3 cellular contexts compared by ENCODE assay signal in the genomic region with DNA sequence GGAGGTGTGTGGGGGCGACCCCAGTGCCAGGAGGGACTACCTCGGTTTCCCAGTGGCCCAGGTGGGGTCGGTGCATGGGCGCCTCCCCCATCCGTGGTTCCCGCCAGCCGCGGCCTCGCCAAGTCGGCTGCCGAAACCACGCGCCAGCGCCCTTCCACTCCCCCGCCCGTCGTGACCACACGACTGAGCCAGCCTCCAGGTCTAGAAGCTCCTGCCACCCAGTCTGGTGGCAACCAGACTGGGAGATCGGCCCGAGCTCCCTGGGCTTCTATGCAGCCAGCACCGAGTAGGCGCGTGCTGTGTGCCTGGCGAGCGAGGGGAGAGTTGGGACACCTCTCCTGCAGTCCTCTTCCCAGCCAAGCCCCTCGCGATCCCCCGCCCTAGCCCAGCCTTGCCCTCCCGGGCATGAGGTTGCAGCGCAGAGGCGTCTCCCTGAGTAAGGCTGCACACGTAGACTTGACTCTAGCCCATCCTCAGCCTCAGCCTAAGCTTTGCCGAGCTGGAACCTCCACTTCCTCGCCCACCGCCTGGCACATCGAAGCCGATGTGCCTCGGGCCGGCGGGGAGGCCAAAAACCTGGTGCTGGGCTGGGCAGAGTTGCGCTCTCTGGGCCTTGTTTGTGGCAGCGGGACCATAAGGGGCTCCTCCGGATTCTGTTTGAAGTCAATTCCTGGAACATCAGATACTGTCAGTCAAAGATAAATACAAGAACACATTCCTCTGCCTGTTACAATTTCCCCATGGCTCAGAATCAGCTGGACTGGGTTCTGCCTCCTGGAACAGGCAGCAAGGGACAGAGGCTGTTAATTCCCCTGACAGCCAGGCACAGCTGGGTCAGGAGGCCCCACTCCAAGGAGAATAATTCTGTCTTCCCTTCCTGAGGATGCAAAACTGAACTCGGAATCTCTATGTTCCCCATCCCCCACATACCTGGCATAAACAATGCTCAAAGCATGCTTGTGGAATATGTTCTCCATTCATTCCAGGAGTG.
TF ChIP-seq lines count a peak whose summit lies in the region.

No MANE protein-coding gene starts in this region.

TF ChIP-seq in SK-N-SH, 30 proteins besides CTCF, POLR2A, EP300 and RAD21:
- TF ChIP-seq TCF12 (IDR thresholded peaks at IDR 0.05) (no peak), NFIC (IDR thresholded peaks at IDR 0.05; ENCODE audit: borderline replicate concordance) (no peak), FOXM1 (IDR thresholded peaks at IDR 0.05; ENCODE audit: low read depth) (no peak), NRF1 (IDR thresholded peaks at IDR 0.05; ENCODE audit: low read depth, low read length) (no peak), TEAD4 (IDR thresholded peaks at IDR 0.05; ENCODE audit: borderline replicate concordance, insufficient read depth) (no peak), ELF1 (IDR thresholded peaks at IDR 0.05) (no peak), RXRA (IDR thresholded peaks at IDR 0.05; ENCODE audit: borderline replicate concordance, low read depth) (no peak)
- TF ChIP-seq, protein P1, sequence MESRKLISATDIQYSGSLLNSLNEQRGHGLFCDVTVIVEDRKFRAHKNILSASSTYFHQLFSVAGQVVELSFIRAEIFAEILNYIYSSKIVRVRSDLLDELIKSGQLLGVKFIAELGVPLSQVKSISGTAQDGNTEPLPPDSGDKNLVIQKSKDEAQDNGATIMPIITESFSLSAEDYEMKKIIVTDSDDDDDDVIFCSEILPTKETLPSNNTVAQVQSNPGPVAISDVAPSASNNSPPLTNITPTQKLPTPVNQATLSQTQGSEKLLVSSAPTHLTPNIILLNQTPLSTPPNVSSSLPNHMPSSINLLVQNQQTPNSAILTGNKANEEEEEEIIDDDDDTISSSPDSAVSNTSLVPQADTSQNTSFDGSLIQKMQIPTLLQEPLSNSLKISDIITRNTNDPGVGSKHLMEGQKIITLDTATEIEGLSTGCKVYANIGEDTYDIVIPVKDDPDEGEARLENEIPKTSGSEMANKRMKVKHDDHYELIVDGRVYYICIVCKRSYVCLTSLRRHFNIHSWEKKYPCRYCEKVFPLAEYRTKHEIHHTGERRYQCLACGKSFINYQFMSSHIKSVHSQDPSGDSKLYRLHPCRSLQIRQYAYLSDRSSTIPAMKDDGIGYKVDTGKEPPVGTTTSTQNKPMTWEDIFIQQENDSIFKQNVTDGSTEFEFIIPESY (IDR thresholded peaks at IDR 0.05; ENCODE audit: borderline replicate concordance, low read depth) = no peak
- TF ChIP-seq, protein P2, sequence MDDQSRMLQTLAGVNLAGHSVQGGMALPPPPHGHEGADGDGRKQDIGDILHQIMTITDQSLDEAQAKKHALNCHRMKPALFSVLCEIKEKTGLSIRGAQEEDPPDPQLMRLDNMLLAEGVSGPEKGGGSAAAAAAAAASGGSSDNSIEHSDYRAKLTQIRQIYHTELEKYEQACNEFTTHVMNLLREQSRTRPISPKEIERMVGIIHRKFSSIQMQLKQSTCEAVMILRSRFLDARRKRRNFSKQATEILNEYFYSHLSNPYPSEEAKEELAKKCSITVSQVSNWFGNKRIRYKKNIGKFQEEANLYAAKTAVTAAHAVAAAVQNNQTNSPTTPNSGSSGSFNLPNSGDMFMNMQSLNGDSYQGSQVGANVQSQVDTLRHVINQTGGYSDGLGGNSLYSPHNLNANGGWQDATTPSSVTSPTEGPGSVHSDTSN (IDR thresholded peaks at IDR 0.05) = no peak
- TF ChIP-seq, protein P3, sequence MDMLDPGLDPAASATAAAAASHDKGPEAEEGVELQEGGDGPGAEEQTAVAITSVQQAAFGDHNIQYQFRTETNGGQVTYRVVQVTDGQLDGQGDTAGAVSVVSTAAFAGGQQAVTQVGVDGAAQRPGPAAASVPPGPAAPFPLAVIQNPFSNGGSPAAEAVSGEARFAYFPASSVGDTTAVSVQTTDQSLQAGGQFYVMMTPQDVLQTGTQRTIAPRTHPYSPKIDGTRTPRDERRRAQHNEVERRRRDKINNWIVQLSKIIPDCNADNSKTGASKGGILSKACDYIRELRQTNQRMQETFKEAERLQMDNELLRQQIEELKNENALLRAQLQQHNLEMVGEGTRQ (IDR thresholded peaks at IDR 0.05; ENCODE audit: borderline replicate concordance, low read depth, low read length) = no peak

TF ChIP-seq in SK-N-SH treated with all-trans-retinoic acid at 6 μM for 48 hours, 23 proteins besides CTCF, POLR2A, EP300 and RAD21:
- TF ChIP-seq ZNF70 (CRISPR knock-in tag; IDR thresholded peaks at IDR 0.05) (no peak), GLIS3 (CRISPR knock-in tag; IDR thresholded peaks at IDR 0.05) (no peak), ZNF565 (CRISPR knock-in tag; conservative IDR thresholded peaks at IDR 0.05; ENCODE audit: low read depth) (no peak), ZC3H10 (CRISPR knock-in tag; IDR thresholded peaks at IDR 0.05) (no peak), ESRRG (CRISPR knock-in tag; IDR thresholded peaks at IDR 0.05) (no peak), TCF4 (CRISPR knock-in tag; IDR thresholded peaks at IDR 0.05; ENCODE audit: borderline replicate concordance) (no peak), RARB (CRISPR knock-in tag; IDR thresholded peaks at IDR 0.05) (no peak), ZFP3 (CRISPR knock-in tag; IDR thresholded peaks at IDR 0.05) (no peak), ZFP30 (CRISPR knock-in tag; IDR thresholded peaks at IDR 0.05) (no peak)
- TF ChIP-seq, protein P4, sequence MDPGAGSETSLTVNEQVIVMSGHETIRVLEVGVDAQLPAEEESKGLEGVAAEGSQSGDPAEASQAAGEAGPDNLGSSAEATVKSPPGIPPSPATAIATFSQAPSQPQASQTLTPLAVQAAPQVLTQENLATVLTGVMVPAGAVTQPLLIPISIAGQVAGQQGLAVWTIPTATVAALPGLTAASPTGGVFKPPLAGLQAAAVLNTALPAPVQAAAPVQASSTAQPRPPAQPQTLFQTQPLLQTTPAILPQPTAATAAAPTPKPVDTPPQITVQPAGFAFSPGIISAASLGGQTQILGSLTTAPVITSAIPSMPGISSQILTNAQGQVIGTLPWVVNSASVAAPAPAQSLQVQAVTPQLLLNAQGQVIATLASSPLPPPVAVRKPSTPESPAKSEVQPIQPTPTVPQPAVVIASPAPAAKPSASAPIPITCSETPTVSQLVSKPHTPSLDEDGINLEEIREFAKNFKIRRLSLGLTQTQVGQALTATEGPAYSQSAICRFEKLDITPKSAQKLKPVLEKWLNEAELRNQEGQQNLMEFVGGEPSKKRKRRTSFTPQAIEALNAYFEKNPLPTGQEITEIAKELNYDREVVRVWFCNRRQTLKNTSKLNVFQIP (CRISPR knock-in tag; IDR thresholded peaks at IDR 0.05; ENCODE audit: borderline replicate concordance, low read depth) = no peak
- TF ChIP-seq, protein P5, sequence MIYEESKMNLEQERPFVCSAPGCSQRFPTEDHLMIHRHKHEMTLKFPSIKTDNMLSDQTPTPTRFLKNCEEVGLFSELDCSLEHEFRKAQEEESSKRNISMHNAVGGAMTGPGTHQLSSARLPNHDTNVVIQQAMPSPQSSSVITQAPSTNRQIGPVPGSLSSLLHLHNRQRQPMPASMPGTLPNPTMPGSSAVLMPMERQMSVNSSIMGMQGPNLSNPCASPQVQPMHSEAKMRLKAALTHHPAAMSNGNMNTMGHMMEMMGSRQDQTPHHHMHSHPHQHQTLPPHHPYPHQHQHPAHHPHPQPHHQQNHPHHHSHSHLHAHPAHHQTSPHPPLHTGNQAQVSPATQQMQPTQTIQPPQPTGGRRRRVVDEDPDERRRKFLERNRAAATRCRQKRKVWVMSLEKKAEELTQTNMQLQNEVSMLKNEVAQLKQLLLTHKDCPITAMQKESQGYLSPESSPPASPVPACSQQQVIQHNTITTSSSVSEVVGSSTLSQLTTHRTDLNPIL (CRISPR knock-in tag; IDR thresholded peaks at IDR 0.05; ENCODE audit: low read depth) = no peak
TF ChIP-seq in SK-N-SH treated with all-trans-retinoic acid at 6 μM for 48 hours: peak in this region for 0.

TF ChIP-seq in HepG2, 621 proteins besides CTCF, POLR2A, EP300 and RAD21 (continues in another document):
- TF ChIP-seq, protein P6, sequence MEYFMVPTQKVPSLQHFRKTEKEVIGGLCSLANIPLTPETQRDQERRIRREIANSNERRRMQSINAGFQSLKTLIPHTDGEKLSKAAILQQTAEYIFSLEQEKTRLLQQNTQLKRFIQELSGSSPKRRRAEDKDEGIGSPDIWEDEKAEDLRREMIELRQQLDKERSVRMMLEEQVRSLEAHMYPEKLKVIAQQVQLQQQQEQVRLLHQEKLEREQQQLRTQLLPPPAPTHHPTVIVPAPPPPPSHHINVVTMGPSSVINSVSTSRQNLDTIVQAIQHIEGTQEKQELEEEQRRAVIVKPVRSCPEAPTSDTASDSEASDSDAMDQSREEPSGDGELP (IDR thresholded peaks at IDR 0.05; ENCODE audit: borderline replicate concordance, low read depth) = peak; percentile 87; the same call in 1 of the 2 replicates
- TF ChIP-seq, protein P7, sequence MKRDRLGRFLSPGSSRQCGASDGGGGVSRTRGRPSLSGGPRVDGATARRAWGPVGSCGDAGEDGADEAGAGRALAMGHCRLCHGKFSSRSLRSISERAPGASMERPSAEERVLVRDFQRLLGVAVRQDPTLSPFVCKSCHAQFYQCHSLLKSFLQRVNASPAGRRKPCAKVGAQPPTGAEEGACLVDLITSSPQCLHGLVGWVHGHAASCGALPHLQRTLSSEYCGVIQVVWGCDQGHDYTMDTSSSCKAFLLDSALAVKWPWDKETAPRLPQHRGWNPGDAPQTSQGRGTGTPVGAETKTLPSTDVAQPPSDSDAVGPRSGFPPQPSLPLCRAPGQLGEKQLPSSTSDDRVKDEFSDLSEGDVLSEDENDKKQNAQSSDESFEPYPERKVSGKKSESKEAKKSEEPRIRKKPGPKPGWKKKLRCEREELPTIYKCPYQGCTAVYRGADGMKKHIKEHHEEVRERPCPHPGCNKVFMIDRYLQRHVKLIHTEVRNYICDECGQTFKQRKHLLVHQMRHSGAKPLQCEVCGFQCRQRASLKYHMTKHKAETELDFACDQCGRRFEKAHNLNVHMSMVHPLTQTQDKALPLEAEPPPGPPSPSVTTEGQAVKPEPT (CRISPR knock-in tag; IDR thresholded peaks at IDR 0.05; ENCODE audit: low read depth) = 0 out of 2 replicates have a peak, but pooled peaks have one; percentile 36
- TF ChIP-seq, protein P8, sequence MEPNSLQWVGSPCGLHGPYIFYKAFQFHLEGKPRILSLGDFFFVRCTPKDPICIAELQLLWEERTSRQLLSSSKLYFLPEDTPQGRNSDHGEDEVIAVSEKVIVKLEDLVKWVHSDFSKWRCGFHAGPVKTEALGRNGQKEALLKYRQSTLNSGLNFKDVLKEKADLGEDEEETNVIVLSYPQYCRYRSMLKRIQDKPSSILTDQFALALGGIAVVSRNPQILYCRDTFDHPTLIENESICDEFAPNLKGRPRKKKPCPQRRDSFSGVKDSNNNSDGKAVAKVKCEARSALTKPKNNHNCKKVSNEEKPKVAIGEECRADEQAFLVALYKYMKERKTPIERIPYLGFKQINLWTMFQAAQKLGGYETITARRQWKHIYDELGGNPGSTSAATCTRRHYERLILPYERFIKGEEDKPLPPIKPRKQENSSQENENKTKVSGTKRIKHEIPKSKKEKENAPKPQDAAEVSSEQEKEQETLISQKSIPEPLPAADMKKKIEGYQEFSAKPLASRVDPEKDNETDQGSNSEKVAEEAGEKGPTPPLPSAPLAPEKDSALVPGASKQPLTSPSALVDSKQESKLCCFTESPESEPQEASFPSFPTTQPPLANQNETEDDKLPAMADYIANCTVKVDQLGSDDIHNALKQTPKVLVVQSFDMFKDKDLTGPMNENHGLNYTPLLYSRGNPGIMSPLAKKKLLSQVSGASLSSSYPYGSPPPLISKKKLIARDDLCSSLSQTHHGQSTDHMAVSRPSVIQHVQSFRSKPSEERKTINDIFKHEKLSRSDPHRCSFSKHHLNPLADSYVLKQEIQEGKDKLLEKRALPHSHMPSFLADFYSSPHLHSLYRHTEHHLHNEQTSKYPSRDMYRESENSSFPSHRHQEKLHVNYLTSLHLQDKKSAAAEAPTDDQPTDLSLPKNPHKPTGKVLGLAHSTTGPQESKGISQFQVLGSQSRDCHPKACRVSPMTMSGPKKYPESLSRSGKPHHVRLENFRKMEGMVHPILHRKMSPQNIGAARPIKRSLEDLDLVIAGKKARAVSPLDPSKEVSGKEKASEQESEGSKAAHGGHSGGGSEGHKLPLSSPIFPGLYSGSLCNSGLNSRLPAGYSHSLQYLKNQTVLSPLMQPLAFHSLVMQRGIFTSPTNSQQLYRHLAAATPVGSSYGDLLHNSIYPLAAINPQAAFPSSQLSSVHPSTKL (CRISPR knock-in tag; IDR thresholded peaks at IDR 0.05) = 0 out of 2 replicates have a peak, but pooled peaks have one; percentile 33
- TF ChIP-seq MAZ (IDR thresholded peaks at IDR 0.05; ENCODE audit: borderline replicate concordance, low read depth, low read length) (no peak), MAZ (CRISPR knock-in tag; IDR thresholded peaks at IDR 0.05; ENCODE audit: low read depth) (peak; percentile 30; the same call in 1 of the 2 replicates), REL (CRISPR knock-in tag; conservative IDR thresholded peaks at IDR 0.05) (no peak), ZNF350 (CRISPR knock-in tag; IDR thresholded peaks at IDR 0.05; ENCODE audit: borderline replicate concordance, low read depth) (0 out of 2 replicates have a peak, but pooled peaks have one; percentile 49), NCOA2 (CRISPR knock-in tag; IDR thresholded peaks at IDR 0.05) (0 out of 2 replicates have a peak, but pooled peaks have one; percentile 12)
- TF ChIP-seq, protein P9, sequence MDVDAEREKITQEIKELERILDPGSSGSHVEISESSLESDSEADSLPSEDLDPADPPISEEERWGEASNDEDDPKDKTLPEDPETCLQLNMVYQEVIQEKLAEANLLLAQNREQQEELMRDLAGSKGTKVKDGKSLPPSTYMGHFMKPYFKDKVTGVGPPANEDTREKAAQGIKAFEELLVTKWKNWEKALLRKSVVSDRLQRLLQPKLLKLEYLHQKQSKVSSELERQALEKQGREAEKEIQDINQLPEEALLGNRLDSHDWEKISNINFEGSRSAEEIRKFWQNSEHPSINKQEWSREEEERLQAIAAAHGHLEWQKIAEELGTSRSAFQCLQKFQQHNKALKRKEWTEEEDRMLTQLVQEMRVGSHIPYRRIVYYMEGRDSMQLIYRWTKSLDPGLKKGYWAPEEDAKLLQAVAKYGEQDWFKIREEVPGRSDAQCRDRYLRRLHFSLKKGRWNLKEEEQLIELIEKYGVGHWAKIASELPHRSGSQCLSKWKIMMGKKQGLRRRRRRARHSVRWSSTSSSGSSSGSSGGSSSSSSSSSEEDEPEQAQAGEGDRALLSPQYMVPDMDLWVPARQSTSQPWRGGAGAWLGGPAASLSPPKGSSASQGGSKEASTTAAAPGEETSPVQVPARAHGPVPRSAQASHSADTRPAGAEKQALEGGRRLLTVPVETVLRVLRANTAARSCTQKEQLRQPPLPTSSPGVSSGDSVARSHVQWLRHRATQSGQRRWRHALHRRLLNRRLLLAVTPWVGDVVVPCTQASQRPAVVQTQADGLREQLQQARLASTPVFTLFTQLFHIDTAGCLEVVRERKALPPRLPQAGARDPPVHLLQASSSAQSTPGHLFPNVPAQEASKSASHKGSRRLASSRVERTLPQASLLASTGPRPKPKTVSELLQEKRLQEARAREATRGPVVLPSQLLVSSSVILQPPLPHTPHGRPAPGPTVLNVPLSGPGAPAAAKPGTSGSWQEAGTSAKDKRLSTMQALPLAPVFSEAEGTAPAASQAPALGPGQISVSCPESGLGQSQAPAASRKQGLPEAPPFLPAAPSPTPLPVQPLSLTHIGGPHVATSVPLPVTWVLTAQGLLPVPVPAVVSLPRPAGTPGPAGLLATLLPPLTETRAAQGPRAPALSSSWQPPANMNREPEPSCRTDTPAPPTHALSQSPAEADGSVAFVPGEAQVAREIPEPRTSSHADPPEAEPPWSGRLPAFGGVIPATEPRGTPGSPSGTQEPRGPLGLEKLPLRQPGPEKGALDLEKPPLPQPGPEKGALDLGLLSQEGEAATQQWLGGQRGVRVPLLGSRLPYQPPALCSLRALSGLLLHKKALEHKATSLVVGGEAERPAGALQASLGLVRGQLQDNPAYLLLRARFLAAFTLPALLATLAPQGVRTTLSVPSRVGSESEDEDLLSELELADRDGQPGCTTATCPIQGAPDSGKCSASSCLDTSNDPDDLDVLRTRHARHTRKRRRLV (CRISPR knock-in tag; IDR thresholded peaks at IDR 0.05) = no peak
- TF ChIP-seq, protein P10, sequence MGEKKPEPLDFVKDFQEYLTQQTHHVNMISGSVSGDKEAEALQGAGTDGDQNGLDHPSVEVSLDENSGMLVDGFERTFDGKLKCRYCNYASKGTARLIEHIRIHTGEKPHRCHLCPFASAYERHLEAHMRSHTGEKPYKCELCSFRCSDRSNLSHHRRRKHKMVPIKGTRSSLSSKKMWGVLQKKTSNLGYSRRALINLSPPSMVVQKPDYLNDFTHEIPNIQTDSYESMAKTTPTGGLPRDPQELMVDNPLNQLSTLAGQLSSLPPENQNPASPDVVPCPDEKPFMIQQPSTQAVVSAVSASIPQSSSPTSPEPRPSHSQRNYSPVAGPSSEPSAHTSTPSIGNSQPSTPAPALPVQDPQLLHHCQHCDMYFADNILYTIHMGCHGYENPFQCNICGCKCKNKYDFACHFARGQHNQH (CRISPR knock-in tag; IDR thresholded peaks at IDR 0.05) = peak; percentile 52; the same call in 1 of the 2 replicates
